In genomic region chr19:29800086-29800825, GRCh38 we compare ENCODE assay signal across 28 cellular contexts. TPM values are rescaled to one million over a fixed set of nuclear protein-coding genes. Genes with fewer than 3 reads are reported as not detected.
DNase-seq lines count a peak whose midpoint lies in the region; ATAC-seq, FAIRE-seq and TF ChIP-seq lines count a peak whose summit lies in the region.
"Had no signal": no experiment of that assay in that cellular context is flagged by ENCODE, and none has a peak within 500 bp of the region (broad histone marks: within the 10 kb centered on the region; RNA-seq: fewer than 3 reads in every experiment).

No MANE protein-coding gene starts in this region.

- H3K4me3 Mint-ChIP-seq in endothelial cell (ENCODE audit: unreplicated experiment) (no peak overlapping the region), mesothelial cell of epicardium (no peak overlapping the region)
- H3K4me3 Mint-ChIP-seq: B cell; CD8-positive, alpha-beta T cell; HFFc6 had no signal

- no peaks in the 10 kb centered on the region; a peak in 1 of 3 replicates for H3K36me3 ChIP-seq in HEK293 (ENCODE audit: control insufficient read depth in 2 of 2, insufficient read depth in 1 of 2, low read length in 2 of 2)
- H3K36me3 ChIP-seq: SJCRH30 had no signal

- 0 out of 2 replicates have a peak, but pooled peaks cover 4% of the 10 kb centered on the region for H3K4me1 ChIP-seq in HEK293 (ENCODE audit: control insufficient read depth, insufficient read depth, low read length)

- CTCF ChIA-PET in HEK293 (lab: Yijun Ruan, JAX): interaction anchor here (0.5 to 1.6 kb wide), 7 partner anchors 8 to 470 kb away, joined by 3 to 8 read pairs (median 4); no protein-coding TSS in a partner anchor

- H3K36me3 Mint-ChIP-seq in endothelial cell (ENCODE audit: low read depth, unreplicated experiment) (no peaks in the 10 kb centered on the region), mesothelial cell of epicardium (no peaks in the 10 kb centered on the region)
- H3K36me3 Mint-ChIP-seq: CD8-positive, alpha-beta T cell had no signal

- no peak for TF ChIP-seq POLR2A in H54 (IDR thresholded peaks at IDR 0.05; ENCODE audit: low read depth, low read length)

- H3K9me3 ChIP-seq in HEK293 (ENCODE audit: control insufficient read depth, insufficient read depth, low read depth, low read length): no peaks in the 10 kb centered on the region
- H3K9me3 ChIP-seq: SJCRH30 had no signal

- DNase-seq in DMS 273 (lab: John Stamatoyannopoulos, UW; ENCODE audit: unreplicated experiment) (peak; percentile 35), DMS 273 treated with DMSO at 0.1 percent for 48 hours (lab: John Stamatoyannopoulos, UW) (no peak), endothelial cell (ENCODE audit: low spot score) (no peak), mesothelial cell of epicardium (ENCODE audit: low spot score in 2 of 2, unreplicated experiment in 2 of 2) (no peak), H54 (ENCODE audit: insufficient read length, low spot score) (no peak), T-helper 1 cell (no peak), omental fat pad (ENCODE audit: low spot score) (no peak)
- DNase-seq: CD8-positive, alpha-beta T cell; DMS153; DND-41; H7; HFFc6; IMR-90; NCI-H1092 treated with DMSO at 0.1 percent for 48 hours; NCI-H1436; NCI-H187 treated with DMSO at 0.1 percent for 48 hours; NCI-H345; NCI-H510A treated with DMSO at 0.1 percent for 48 hours; NCI-H748 treated with DMSO at 0.1 percent for 48 hours; NK-92 treated with Interleukin-12 subunit alpha and Interleukin-12 subunit beta, amount 100 ng/mL, for 24 hours; PC-3; SJCRH30 had no signal

- POLR2A ChIA-PET in HEK293 (lab: Yijun Ruan, JAX): no interaction called here

- no peak overlapping the region for H3K4me3 ChIP-seq in HEK293 (ENCODE audit: low read depth, low read length)
- H3K4me3 ChIP-seq: SJCRH30 had no signal

- ATAC-seq in omental fat pad (ENCODE audit: low FRiP score): no peak
- ATAC-seq: CD8-positive, alpha-beta T cell; PC-3; SK-N-SH treated with all-trans-retinoic acid at 6 μM for 48 hours had no signal

- H3K9me3 Mint-ChIP-seq in endothelial cell (ENCODE audit: unreplicated experiment) (no peaks in the 10 kb centered on the region), mesothelial cell of epicardium (no peaks in the 10 kb centered on the region)
- H3K9me3 Mint-ChIP-seq: CD8-positive, alpha-beta T cell; HFFc6 had no signal

- H3K4me1 Mint-ChIP-seq in endothelial cell (ENCODE audit: unreplicated experiment) (no peaks in the 10 kb centered on the region), mesothelial cell of epicardium (peaks cover 22% of the 10 kb centered on the region)
- H3K4me1 Mint-ChIP-seq: B cell had no signal

- H3K27me3 Mint-ChIP-seq in endothelial cell (ENCODE audit: unreplicated experiment) (no peaks in the 10 kb centered on the region), mesothelial cell of epicardium (ENCODE audit: low read depth) (no peaks in the 10 kb centered on the region)

- peak overlapping the region; percentile 17 for H3K27ac Mint-ChIP-seq in endothelial cell (ENCODE audit: unreplicated experiment)
- H3K27ac Mint-ChIP-seq in mesothelial cell of epicardium: peak overlapping the region; percentile 54
- H3K27ac Mint-ChIP-seq: B cell; CD8-positive, alpha-beta T cell; HFFc6 had no signal

- TF ChIP-seq CTCF in HEK293 (tag by site-specific recombination; IDR thresholded peaks at IDR 0.05) (no peak), endothelial cell (IDR thresholded peaks at IDR 0.05; ENCODE audit: unreplicated experiment) (no peak), mesothelial cell of epicardium (IDR thresholded peaks at IDR 0.05; ENCODE audit: unreplicated experiment) (no peak), omental fat pad (IDR thresholded peaks at IDR 0.05) (no peak)

- no peak for FAIRE-seq in H54 (lab: Jason Lieb, UNC)
- FAIRE-seq: GM12892 had no signal

- no peak overlapping the region for H3K27ac ChIP-seq in HEK293 (ENCODE audit: extremely low read depth, low read depth, low read length)
- H3K27ac ChIP-seq: 22Rv1, C4-2B, SJCRH30 had no signal

TF ChIP-seq in HEK293, 187 proteins besides CTCF, POLR2A, EP300 and RAD21:
- TF ChIP-seq OSR2 (tag by site-specific recombination; IDR thresholded peaks at IDR 0.05): no peak
- no peak for TF ChIP-seq SETDB1 (IDR thresholded peaks at IDR 0.05; ENCODE audit: insufficient read length, low read length)
- 0 out of 2 replicates have a peak, but pooled peaks have one; percentile 27 for TF ChIP-seq ZBTB17 (tag by site-specific recombination; IDR thresholded peaks at IDR 0.05)
- peak; percentile 87 for TF ChIP-seq KLF17 (tag by site-specific recombination; IDR thresholded peaks at IDR 0.05)
- TF ChIP-seq EGR2 (tag by site-specific recombination; IDR thresholded peaks at IDR 0.05; ENCODE audit: low read depth): peak; percentile 90
- peak; percentile 93 for TF ChIP-seq ZNF121 (tag by site-specific recombination; IDR thresholded peaks at IDR 0.05)
- TF ChIP-seq ZNF311 (tag by site-specific recombination; IDR thresholded peaks at IDR 0.05; ENCODE audit: borderline replicate concordance): no peak
- peak; percentile 95 for TF ChIP-seq KLF1 (tag by site-specific recombination; IDR thresholded peaks at IDR 0.05)
- TF ChIP-seq ZNF473 (tag by site-specific recombination; IDR thresholded peaks at IDR 0.05): 0 out of 2 replicates have a peak, but pooled peaks have one; percentile 6
- TF ChIP-seq ZNF354C (tag by site-specific recombination; IDR thresholded peaks at IDR 0.05; ENCODE audit: borderline replicate concordance, low read depth): no peak
- no peak for TF ChIP-seq ZSCAN23 (tag by site-specific recombination; IDR thresholded peaks at IDR 0.05)
- no peak for TF ChIP-seq ZFP41 (tag by site-specific recombination; IDR thresholded peaks at IDR 0.05; ENCODE audit: borderline replicate concordance)
- peak; percentile 84 for TF ChIP-seq ZFHX2 (tag by site-specific recombination; conservative IDR thresholded peaks at IDR 0.05)
- peak; percentile 18 for TF ChIP-seq ZIC2 (tag by site-specific recombination; IDR thresholded peaks at IDR 0.05)

RNA-seq across cellular contexts. Expression of gene CCNE1, which starts 11.5 kb away (rescaled TPM):
- total RNA-seq in endothelial cell (ENCODE audit: unreplicated experiment): 2.3 TPM
- total RNA-seq in mesothelial cell of epicardium: 13.7 to 14.9 TPM (median 14.7 TPM) in 3 replicates
- 1 to 10 TPM in 3 of 4 donors, not detected in 1; 1.9 to 3.8 (median 2.9) TPM for total RNA-seq in omental fat pad
